Comparison of ENCODE assay signal across 2 cellular contexts in the genomic region with DNA sequence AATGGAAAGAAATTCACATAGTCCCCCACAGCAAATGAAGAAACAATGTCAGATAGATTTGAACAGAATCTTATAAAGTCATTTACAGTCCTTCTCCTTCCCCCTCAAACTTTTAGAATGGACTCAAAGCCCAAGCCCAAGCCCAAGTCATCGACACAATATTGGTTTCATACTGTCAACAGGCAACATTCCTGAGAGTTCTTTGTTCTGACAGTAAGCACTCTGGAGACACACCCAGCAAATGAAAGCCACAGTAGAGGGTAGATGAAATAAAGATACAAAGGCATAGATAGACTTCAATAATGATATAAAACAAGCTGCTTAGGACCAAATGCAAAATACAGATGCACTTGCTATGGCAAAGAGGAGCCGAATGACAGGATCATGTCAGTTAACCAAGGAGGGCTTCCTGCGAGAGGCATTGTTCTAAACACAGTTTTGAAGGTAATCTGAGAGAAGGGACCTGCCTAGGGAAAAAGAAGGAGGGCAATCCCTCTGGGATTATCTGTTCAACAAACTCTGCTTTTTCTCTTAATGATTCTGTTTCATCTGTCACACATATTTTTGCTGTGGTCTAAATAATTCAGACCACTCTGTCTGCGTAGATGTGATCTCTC.
TF ChIP-seq lines count a peak whose summit lies in the region.

No MANE protein-coding gene starts in this region.

TF ChIP-seq in IMR-90, 13 proteins besides CTCF, POLR2A, EP300 and RAD21:
- TF ChIP-seq NFE2L2 (IDR thresholded peaks at IDR 0.05; ENCODE audit: low read depth, low read length) (no peak), RCOR1 (IDR thresholded peaks at IDR 0.05; ENCODE audit: insufficient replicate concordance, low read length) (no peak), SMC3 (IDR thresholded peaks at IDR 0.05; ENCODE audit: low read depth, low read length) (no peak), FOS (IDR thresholded peaks at IDR 0.05; ENCODE audit: low read depth, low read length) (no peak), CEBPB (IDR thresholded peaks at IDR 0.05; ENCODE audit: low read depth, low read length) (no peak), BHLHE40 (IDR thresholded peaks at IDR 0.05; ENCODE audit: low read depth, low read length) (no peak)

TF ChIP-seq in SK-N-SH treated with all-trans-retinoic acid at 6 μM for 48 hours, 23 proteins besides CTCF, POLR2A, EP300 and RAD21:
- TF ChIP-seq ZNF70 (CRISPR knock-in tag; IDR thresholded peaks at IDR 0.05) (no peak), CREB5 (CRISPR knock-in tag; IDR thresholded peaks at IDR 0.05; ENCODE audit: low read depth) (no peak), CSDC2 (CRISPR knock-in tag; IDR thresholded peaks at IDR 0.05) (no peak), PPARA (CRISPR knock-in tag; IDR thresholded peaks at IDR 0.05; ENCODE audit: borderline replicate concordance) (no peak), TOX (CRISPR knock-in tag; IDR thresholded peaks at IDR 0.05; ENCODE audit: borderline replicate concordance) (no peak), ZFP30 (CRISPR knock-in tag; IDR thresholded peaks at IDR 0.05) (no peak), BACH2 (CRISPR knock-in tag; IDR thresholded peaks at IDR 0.05; ENCODE audit: borderline replicate concordance) (no peak), GLIS3 (CRISPR knock-in tag; IDR thresholded peaks at IDR 0.05) (no peak)
- TF ChIP-seq, protein P1, sequence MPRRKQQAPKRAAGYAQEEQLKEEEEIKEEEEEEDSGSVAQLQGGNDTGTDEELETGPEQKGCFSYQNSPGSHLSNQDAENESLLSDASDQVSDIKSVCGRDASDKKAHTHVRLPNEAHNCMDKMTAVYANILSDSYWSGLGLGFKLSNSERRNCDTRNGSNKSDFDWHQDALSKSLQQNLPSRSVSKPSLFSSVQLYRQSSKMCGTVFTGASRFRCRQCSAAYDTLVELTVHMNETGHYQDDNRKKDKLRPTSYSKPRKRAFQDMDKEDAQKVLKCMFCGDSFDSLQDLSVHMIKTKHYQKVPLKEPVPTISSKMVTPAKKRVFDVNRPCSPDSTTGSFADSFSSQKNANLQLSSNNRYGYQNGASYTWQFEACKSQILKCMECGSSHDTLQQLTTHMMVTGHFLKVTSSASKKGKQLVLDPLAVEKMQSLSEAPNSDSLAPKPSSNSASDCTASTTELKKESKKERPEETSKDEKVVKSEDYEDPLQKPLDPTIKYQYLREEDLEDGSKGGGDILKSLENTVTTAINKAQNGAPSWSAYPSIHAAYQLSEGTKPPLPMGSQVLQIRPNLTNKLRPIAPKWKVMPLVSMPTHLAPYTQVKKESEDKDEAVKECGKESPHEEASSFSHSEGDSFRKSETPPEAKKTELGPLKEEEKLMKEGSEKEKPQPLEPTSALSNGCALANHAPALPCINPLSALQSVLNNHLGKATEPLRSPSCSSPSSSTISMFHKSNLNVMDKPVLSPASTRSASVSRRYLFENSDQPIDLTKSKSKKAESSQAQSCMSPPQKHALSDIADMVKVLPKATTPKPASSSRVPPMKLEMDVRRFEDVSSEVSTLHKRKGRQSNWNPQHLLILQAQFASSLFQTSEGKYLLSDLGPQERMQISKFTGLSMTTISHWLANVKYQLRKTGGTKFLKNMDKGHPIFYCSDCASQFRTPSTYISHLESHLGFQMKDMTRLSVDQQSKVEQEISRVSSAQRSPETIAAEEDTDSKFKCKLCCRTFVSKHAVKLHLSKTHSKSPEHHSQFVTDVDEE (CRISPR knock-in tag; IDR thresholded peaks at IDR 0.05): no peak
- TF ChIP-seq, protein P2, sequence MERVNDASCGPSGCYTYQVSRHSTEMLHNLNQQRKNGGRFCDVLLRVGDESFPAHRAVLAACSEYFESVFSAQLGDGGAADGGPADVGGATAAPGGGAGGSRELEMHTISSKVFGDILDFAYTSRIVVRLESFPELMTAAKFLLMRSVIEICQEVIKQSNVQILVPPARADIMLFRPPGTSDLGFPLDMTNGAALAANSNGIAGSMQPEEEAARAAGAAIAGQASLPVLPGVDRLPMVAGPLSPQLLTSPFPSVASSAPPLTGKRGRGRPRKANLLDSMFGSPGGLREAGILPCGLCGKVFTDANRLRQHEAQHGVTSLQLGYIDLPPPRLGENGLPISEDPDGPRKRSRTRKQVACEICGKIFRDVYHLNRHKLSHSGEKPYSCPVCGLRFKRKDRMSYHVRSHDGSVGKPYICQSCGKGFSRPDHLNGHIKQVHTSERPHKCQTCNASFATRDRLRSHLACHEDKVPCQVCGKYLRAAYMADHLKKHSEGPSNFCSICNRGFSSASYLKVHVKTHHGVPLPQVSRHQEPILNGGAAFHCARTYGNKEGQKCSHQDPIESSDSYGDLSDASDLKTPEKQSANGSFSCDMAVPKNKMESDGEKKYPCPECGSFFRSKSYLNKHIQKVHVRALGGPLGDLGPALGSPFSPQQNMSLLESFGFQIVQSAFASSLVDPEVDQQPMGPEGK (CRISPR knock-in tag; IDR thresholded peaks at IDR 0.05; ENCODE audit: borderline replicate concordance): no peak
